Comparison of ENCODE assay signal across 29 cellular contexts in the genomic region with DNA sequence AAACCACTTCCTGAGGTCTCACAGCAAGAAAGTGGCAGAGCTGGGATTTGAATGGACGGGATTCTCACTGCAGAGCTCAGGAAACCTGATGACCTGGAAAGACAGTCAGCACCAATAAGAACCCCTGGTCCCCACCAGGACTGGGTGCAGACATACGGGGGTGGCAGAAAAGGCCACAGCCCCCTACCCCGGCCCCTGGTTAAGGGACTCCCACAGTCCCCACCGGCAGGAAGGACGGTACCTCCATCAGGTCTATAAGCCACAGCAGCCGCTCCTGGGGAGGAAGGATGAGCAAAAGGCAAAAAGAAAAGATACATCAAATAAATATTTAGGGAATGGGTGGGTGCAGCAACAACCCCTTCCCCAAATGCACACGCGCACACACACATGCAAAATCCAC.
"Had no signal": no experiment of that assay in that cellular context is flagged by ENCODE, and none has a peak within 500 bp of the region (broad histone marks: within the 10 kb centered on the region; RNA-seq: fewer than 3 reads in every experiment).

No MANE protein-coding gene starts in this region.

- H3K4me1 Mint-ChIP-seq: naive B cell had no signal

- H3K4me2 ChIP-seq: smooth muscle cell had no signal

- ATAC-seq: naive thymus-derived CD8-positive, alpha-beta T cell; natural killer cell treated with Interleukin-12 subunit alpha and Interleukin-12 subunit beta and Interleukin-15 and Interleukin-18, amount 100 ng/mL, for 72 hours; pancreas; right cardiac atrium; right lobe of liver; stimulated activated memory B cell treated with anti-CD40 and anti-IgM and Interleukin-4, amounts not matched to agents 10 μg/mL and 1 μg/mL and 100 μg/mL, for 72 hours; stimulated activated naive CD8-positive, alpha-beta T cell treated with anti-CD3 and anti-CD28 coated beads, Interleukin-15, amount 100 ng/mL, for 72 hours; stimulated activated naive CD8-positive, alpha-beta T cell treated with anti-CD3 and anti-CD28 coated beads, Interleukin-15, Interleukin-2, amounts not matched to agents 100 U/mL and 50 U/mL, for 24 hours had no signal

- H3K27me3 Mint-ChIP-seq: natural killer cell treated with Interleukin-12 subunit alpha and Interleukin-12 subunit beta and Interleukin-15 and Interleukin-18, amount 100 ng/mL, for 72 hours; stimulated activated memory B cell treated with anti-CD40 and anti-IgM and Interleukin-4, amounts not matched to agents 10 μg/mL and 1 μg/mL and 100 μg/mL, for 72 hours; stimulated activated naive CD8-positive, alpha-beta T cell treated with anti-CD3 and anti-CD28 coated beads, Interleukin-15, amount 100 ng/mL, for 72 hours; type B pancreatic cell had no signal

- H3K27ac Mint-ChIP-seq: natural killer cell treated with Interleukin-12 subunit alpha and Interleukin-12 subunit beta and Interleukin-15 and Interleukin-18, amount 100 ng/mL, for 72 hours; nephron progenitor cell; stimulated activated memory B cell treated with anti-CD40 and anti-IgM and Interleukin-4, amounts not matched to agents 10 μg/mL and 1 μg/mL and 100 μg/mL, for 72 hours; type B pancreatic cell had no signal

- H3K36me3 Mint-ChIP-seq: naive B cell; naive thymus-derived CD8-positive, alpha-beta T cell; natural killer cell treated with Interleukin-12 subunit alpha and Interleukin-12 subunit beta and Interleukin-15 and Interleukin-18, amount 100 ng/mL, for 72 hours had no signal

- H3K27ac ChIP-seq: neutrophil, pancreas, prostate gland, right lobe of liver, skin epidermis, suprapubic skin, testis, tibial artery, transverse colon, vagina had no signal

- H3K4me1 ChIP-seq: pancreas, prostate gland, right lobe of liver, suprapubic skin, tibial artery, transverse colon had no signal

- H3K4me3 ChIP-seq: pancreas, prostate gland, right lobe of liver, skin epidermis, smooth muscle cell, suprapubic skin, testis, tibial artery, transverse colon, vagina had no signal

- H3K36me3 ChIP-seq: neutrophil, pancreas, prostate gland, right lobe of liver, tibial artery, transverse colon, vagina had no signal

- H3K9me3 ChIP-seq: neutrophil, pancreas, prostate gland, right lobe of liver, suprapubic skin, testis, tibial artery, transverse colon, vagina had no signal

- H3K27me3 ChIP-seq: neutrophil, pancreas, right lobe of liver, suprapubic skin, testis, transverse colon, vagina had no signal

- DNase-seq: naive B cell; naive thymus-derived CD8-positive, alpha-beta T cell; nephron progenitor cell; nucleus accumbens; pancreas; retina; right cardiac atrium; stimulated activated CD4-positive, alpha-beta T cell treated with anti-CD3 and anti-CD28 coated beads, Interleukin-15, amount 100 ng/mL, for 24 hours; stimulated activated CD4-positive, alpha-beta T cell treated with anti-CD3 and anti-CD28 coated beads, Interleukin-2, amount 100 ng/mL, for 24 hours; stimulated activated CD4-positive, alpha-beta T cell treated with anti-CD3 and anti-CD28 coated beads, Interleukin-2, amount 100 ng/mL, for 48 hours; stimulated activated CD4-positive, alpha-beta T cell treated with anti-CD3 and anti-CD28 coated beads, Interleukin-4, amount 100 ng/mL, for 24 hours; stimulated activated naive CD4-positive, alpha-beta T cell; stimulated activated naive CD8-positive, alpha-beta T cell treated with anti-CD3 and anti-CD28 coated beads, Interleukin-15, amount 100 ng/mL, for 72 hours; stimulated activated naive CD8-positive, alpha-beta T cell treated with anti-CD3 and anti-CD28 coated beads, Interleukin-15, Interleukin-2, amounts not matched to agents 100 U/mL and 50 U/mL, for 24 hours; substantia nigra; testis; transverse colon had no signal

- H3K9me3 Mint-ChIP-seq: naive thymus-derived CD8-positive, alpha-beta T cell; natural killer cell treated with Interleukin-12 subunit alpha and Interleukin-12 subunit beta and Interleukin-15 and Interleukin-18, amount 100 ng/mL, for 72 hours; nephron progenitor cell; neural crest cell; stimulated activated memory B cell treated with anti-CD40 and anti-IgM and Interleukin-4, amounts not matched to agents 10 μg/mL and 1 μg/mL and 100 μg/mL, for 72 hours; stimulated activated naive CD8-positive, alpha-beta T cell treated with anti-CD3 and anti-CD28 coated beads, Interleukin-15, amount 100 ng/mL, for 72 hours; type B pancreatic cell had no signal

- H3K4me3 Mint-ChIP-seq: naive B cell; naive thymus-derived CD8-positive, alpha-beta T cell; natural killer cell treated with Interleukin-12 subunit alpha and Interleukin-12 subunit beta and Interleukin-15 and Interleukin-18, amount 100 ng/mL, for 72 hours; nephron progenitor cell; neural crest cell; stimulated activated memory B cell treated with anti-CD40 and anti-IgM and Interleukin-4, amounts not matched to agents 10 μg/mL and 1 μg/mL and 100 μg/mL, for 72 hours; stimulated activated naive CD8-positive, alpha-beta T cell treated with anti-CD3 and anti-CD28 coated beads, Interleukin-15, amount 100 ng/mL, for 72 hours; type B pancreatic cell had no signal
